ENCODE assay signal across 31 cellular contexts in the genomic region with DNA sequence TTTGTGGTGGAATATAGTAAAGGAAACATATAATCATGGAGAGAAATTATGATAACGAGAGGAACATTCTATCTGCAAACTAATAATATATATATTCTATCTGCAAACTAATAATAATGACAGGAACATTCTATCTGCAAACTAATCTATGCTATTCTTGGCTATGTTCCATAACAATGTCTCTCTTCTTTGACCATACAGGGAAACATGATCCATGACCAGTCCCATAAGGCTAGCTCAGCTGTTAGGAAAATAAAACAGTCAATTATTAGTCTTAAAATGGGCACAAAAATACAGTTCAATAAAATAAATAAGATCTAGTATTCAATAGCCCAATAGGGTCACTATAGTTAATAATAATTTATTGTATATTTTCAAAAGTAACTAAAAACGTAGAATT.
"Had no signal": no experiment of that assay in that cellular context is flagged by ENCODE, and none has a peak within 500 bp of the region (broad histone marks: within the 10 kb centered on the region; RNA-seq: fewer than 3 reads in every experiment).

No MANE protein-coding gene starts in this region.

- H3K27ac ChIP-seq: adrenal gland, ascending aorta, breast epithelium, cardiac muscle cell, coronary artery, dorsolateral prefrontal cortex, gastrocnemius medialis, heart left ventricle had no signal

- H3K4me1 ChIP-seq: adrenal gland, ascending aorta, breast epithelium, gastrocnemius medialis, heart left ventricle had no signal

- H3K9me3 ChIP-seq: adrenal gland, ascending aorta, breast epithelium, gastrocnemius medialis, heart left ventricle had no signal

- H3K27me3 ChIP-seq: adrenal gland, ascending aorta, breast epithelium, cardiac muscle cell, gastrocnemius medialis, heart left ventricle had no signal

- DNase-seq: activated CD4-positive, alpha-beta memory T cell treated with anti-CD3 and anti-CD28 coated beads for 36 hours; activated CD4-positive, alpha-beta T cell treated with anti-CD3 and anti-CD28 coated beads for 36 hours; activated CD4-positive, alpha-beta T cell treated with anti-CD3 and anti-CD28 coated beads, Interleukin-2, amount 10 ng/mL, durations not matched to agents 24 days and 14 days; activated CD4-positive, CD25-positive, alpha-beta regulatory T cell; activated CD4-positive, CD25-positive, alpha-beta regulatory T cell treated with anti-CD3 and anti-CD28 coated beads, Interleukin-2, amount 50 U/mL, for 72 hours; activated CD8-positive, alpha-beta memory T cell treated with anti-CD3 and anti-CD28 coated beads, Interleukin-2, amount 10 ng/mL, durations not matched to agents 7 days and 5 days; activated CD8-positive, alpha-beta memory T cell treated with anti-CD3 and anti-CD28 coated beads, Interleukin-2, amount 50 U/mL, for 4 hours; activated CD8-positive, alpha-beta T cell treated with anti-CD3 and anti-CD28 coated beads, Interleukin-2, amount 10 ng/mL, durations not matched to agents 7 days and 5 days; activated effector memory CD4-positive, alpha-beta T cell treated with anti-CD3 and anti-CD28 coated beads, Interleukin-2, amount 50 U/mL, for 16 hours; activated naive CD4-positive, alpha-beta T cell treated with anti-CD3 and anti-CD28 coated beads for 36 hours; activated naive CD8-positive, alpha-beta T cell treated with anti-CD3 and anti-CD28 coated beads for 36 hours; activated naive CD8-positive, alpha-beta T cell treated with anti-CD3 and anti-CD28 coated beads, Interleukin-2, amount 50 U/mL, for 24 hours; activated T-cell treated with anti-CD3 and anti-CD28 coated beads, Interleukin-2, amount 50 U/mL, for 1 hour; activated T-cell treated with anti-CD3 and anti-CD28 coated beads, Interleukin-2, amount 50 U/mL, for 48 hours; adrenal gland; amygdala; central memory CD4-positive, alpha-beta T cell; cerebellar nuclear complex; dorsolateral prefrontal cortex; effector memory CD4-positive, alpha-beta T cell; endodermal cell; foreskin fibroblast; gastrocnemius medialis; glutamatergic neuron; heart left ventricle; hypothalamus had no signal

- ATAC-seq: activated CD4-positive, alpha-beta T cell treated with anti-CD3 and anti-CD28 coated beads for 36 hours; activated CD8-positive, alpha-beta memory T cell treated with anti-CD3 and anti-CD28 coated beads, Interleukin-2, amount 10 ng/mL, durations not matched to agents 7 days and 5 days; activated CD8-positive, alpha-beta T cell treated with anti-CD3 and anti-CD28 coated beads, Interleukin-2, amount 10 ng/mL, durations not matched to agents 7 days and 5 days; activated naive CD8-positive, alpha-beta T cell treated with anti-CD3 and anti-CD28 coated beads, Interleukin-2, amount 50 U/mL, for 24 hours; esophagus mucosa; gastrocnemius medialis; heart left ventricle had no signal

- H3K4me3 ChIP-seq: adrenal gland, ascending aorta, breast epithelium, cardiac muscle cell, coronary artery, dorsolateral prefrontal cortex, gastrocnemius medialis, heart left ventricle had no signal

- H3K36me3 ChIP-seq: adrenal gland, ascending aorta, breast epithelium, cardiac muscle cell, gastrocnemius medialis, heart left ventricle had no signal
